ENCODE assay signal across 3 cellular contexts in the genomic region with DNA sequence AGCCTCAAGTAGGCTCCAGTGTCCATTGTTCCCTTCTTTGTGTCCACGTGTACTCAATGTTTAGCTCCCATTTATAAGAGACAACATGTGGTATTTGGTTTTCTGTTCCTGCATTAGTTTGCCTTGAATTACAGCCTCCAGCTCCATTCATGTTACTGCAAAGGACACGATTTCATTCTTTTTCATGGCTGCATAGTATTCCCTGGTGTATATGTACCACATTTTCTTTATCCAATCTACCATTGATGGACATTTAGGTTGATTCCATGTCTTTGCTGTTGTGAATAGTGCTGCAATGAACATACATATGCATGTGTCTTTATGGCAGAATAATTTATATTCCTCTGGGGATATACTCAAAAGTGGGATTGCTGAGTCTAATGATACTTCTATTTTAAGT.
DNase-seq lines count a peak whose midpoint lies in the region; ATAC-seq, FAIRE-seq and TF ChIP-seq lines count a peak whose summit lies in the region.
"Not testable (repeated sequence)": the region's sequence is repeated elsewhere in the genome, so short reads cannot be mapped to it uniquely, and the experiment has no call there.

No MANE protein-coding gene starts in this region.

- ATAC-seq in SK-N-SH treated with all-trans-retinoic acid at 6 μM for 48 hours, K562: not testable (repeated sequence)

- TF ChIP-seq RAD21 in K562 (CRISPR knock-in tag; conservative IDR thresholded peaks at IDR 0.05 in 1 of 2, IDR thresholded peaks at IDR 0.05 in 1 of 2), result not testable (repeated sequence)

- TF ChIP-seq EP300 in K562 (IDR thresholded peaks at IDR 0.05; ENCODE audit: low read length), result not testable (repeated sequence)

- intact Hi-C loops in K562 (cut with micrococcal nuclease), result not testable (repeated sequence)

- H3K9me1 ChIP-seq in K562 (ENCODE audit: control insufficient read depth, insufficient read depth, low read length), result not testable (repeated sequence)

- not testable (repeated sequence) for H3K36me3 ChIP-seq in HEK293 (ENCODE audit: control insufficient read depth in 2 of 2, insufficient read depth in 1 of 2, low read length in 2 of 2); K562 (ENCODE audit: control insufficient read depth, insufficient read depth, low read length)

- not testable (repeated sequence) for BruUV-seq in K562 (replicated peaks; lab: Mats Ljungman, UMichigan)

- H3K79me2 ChIP-seq in K562 (ENCODE audit: control insufficient read depth, insufficient read depth, low read length), result not testable (repeated sequence)

- POLR2A ChIA-PET in HEK293 (lab: Yijun Ruan, JAX); K562 (lab: Yijun Ruan, JAX): not testable (repeated sequence)

- not testable (repeated sequence) for TF ChIP-seq POLR2A in K562 (conservative IDR thresholded peaks at IDR 0.05)

- CTCF ChIA-PET in HEK293 (lab: Yijun Ruan, JAX); K562 (lab: Yijun Ruan, JAX; ENCODE audit: low intra/inter-chr PET ratio): not testable (repeated sequence)

- not testable (repeated sequence) for H2AFZ ChIP-seq in K562 (ENCODE audit: low read depth, low read length)

- 19% methylated on average over 2 of the region's 2 CpGs for WGBS in K562 (ENCODE audit: insufficient coverage, low coverage, missing lambda C conversion rate)

- H3K4me3 ChIP-seq in HEK293 (ENCODE audit: low read depth, low read length); K562: not testable (repeated sequence)

- H3K27me3 ChIP-seq in K562 (ENCODE audit: control insufficient read depth in 2 of 2, insufficient read depth in 2 of 2, low read length in 2 of 2), result not testable (repeated sequence)

- not testable (repeated sequence) for TF ChIP-seq CTCF in HEK293 (tag by site-specific recombination; IDR thresholded peaks at IDR 0.05); K562 (IDR thresholded peaks at IDR 0.05 in 2 of 3, conservative IDR thresholded peaks at IDR 0.05 in 1 of 3; ENCODE audit: insufficient read depth in 2 of 3, low read depth in 1 of 3, low read length in 3 of 3)

- DNase-seq in K562 (ENCODE audit: extremely low read depth in 1 of 4, low spot score in 3 of 4), result not testable (repeated sequence)

- H3K9me3 ChIP-seq in HEK293 (ENCODE audit: control insufficient read depth, insufficient read depth, low read depth, low read length); K562 (replicated peaks; ENCODE audit: control insufficient read depth, insufficient read depth, low read depth, low read length): not testable (repeated sequence)

- H3K4me2 ChIP-seq in K562 (ENCODE audit: insufficient read depth, low read length), result not testable (repeated sequence)

- not testable (repeated sequence) for H3K27ac ChIP-seq in HEK293 (ENCODE audit: extremely low read depth, low read depth, low read length); K562 (ENCODE audit: extremely low read depth, low read depth, low read length)

- H4K20me1 ChIP-seq in K562 (replicated peaks; ENCODE audit: control insufficient read depth, insufficient read depth, low read length), result not testable (repeated sequence)

- not testable (repeated sequence) for H3K4me1 ChIP-seq in HEK293 (ENCODE audit: control insufficient read depth, insufficient read depth, low read length); K562 (replicated peaks in 1 of 2; ENCODE audit: control insufficient read depth in 2 of 2, insufficient read depth in 2 of 2, low read length in 2 of 2)

- in situ Hi-C loops in K562 (cut with MboI), result not testable (repeated sequence)

- not testable (repeated sequence) for H3K9ac ChIP-seq in K562 (ENCODE audit: insufficient read depth in 1 of 2, low read depth in 2 of 2, low read length in 2 of 2)

- not testable (repeated sequence) for FAIRE-seq in K562 (lab: Jason Lieb, UNC)

TF ChIP-seq in HEK293, 187 proteins besides CTCF, POLR2A, EP300 and RAD21:
- TF ChIP-seq ZNF146 (tag by site-specific recombination; IDR thresholded peaks at IDR 0.05), result peak; percentile 66
TF ChIP-seq in HEK293: peak in this region for 1; not testable (repeated sequence) for 186.

TF ChIP-seq in SK-N-SH treated with all-trans-retinoic acid at 6 μM for 48 hours, 23 proteins besides CTCF, POLR2A, EP300 and RAD21:
- TF ChIP-seq ZNF8 (CRISPR knock-in tag; IDR thresholded peaks at IDR 0.05), result peak; percentile 74

TF ChIP-seq in K562, 482 proteins besides CTCF, POLR2A, EP300 and RAD21:
- peak; percentile 72 for TF ChIP-seq ZNF146 (CRISPR knock-in tag; IDR thresholded peaks at IDR 0.05; ENCODE audit: unreplicated experiment)
